In the genomic region with DNA sequence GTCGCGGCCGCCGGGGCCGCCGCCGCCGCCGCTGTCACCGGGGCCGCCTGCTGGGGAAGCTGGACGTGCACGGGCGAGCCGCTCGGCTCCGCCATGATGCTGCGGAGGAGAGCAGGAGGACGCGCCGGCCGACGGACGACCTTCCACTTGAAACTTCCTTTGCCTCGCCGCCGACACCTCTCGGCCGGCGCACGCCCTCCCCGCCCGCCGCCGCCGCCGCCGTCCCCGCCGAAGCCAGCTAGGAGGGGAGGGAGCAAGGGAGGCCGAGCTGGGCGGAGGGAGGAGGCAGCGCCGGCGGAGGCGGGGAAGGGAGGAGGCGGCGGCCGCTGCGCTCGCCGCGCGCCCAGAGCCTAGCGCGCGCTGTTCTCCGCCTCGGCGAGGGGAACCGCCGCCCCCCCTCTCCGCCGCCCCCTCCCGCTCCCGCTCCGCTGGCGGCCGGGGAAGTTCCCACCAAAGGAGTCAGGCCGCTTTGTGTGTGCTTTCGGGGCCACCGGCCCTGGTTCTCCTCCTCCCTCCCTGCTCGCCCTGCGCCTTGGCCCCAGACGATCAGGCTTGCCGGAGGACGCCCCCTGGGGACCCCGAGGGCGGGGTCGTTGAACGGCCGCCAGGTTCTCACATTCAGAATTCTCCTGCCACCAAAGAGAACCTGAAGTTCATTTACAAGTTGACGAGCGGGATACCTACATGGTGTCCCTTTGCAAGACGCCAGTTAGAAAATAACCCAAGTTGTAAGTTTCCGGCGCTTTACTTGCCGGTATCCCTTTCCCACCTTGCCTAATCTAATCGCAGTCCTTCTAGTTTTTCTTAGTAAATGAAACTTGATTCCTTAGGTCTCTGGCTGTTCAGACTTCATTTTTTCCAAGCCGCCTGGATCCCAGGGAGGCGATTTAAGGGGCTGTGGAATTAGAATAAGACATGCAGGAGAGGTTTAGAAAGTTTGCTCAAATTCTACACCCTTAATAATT, we compare ENCODE assay signal across 8 cellular contexts.
DNase-seq lines count a peak whose midpoint lies in the region; ATAC-seq lines count a peak whose summit lies in the region.

Gene STK39, minus strand, starts transcription at position 255 of the 965 bp plus-strand sequence. Its CDS starts 160 bp downstream, at position 95.

- DNase-seq in AG08396 (ENCODE audit: low spot score) (peak; percentile 88), NCI-H510A (lab: John Stamatoyannopoulos, UW) (peak; percentile 46), dedifferentiated amniotic fluid mesenchymal stem cell (ENCODE audit: extremely low spot score) (peak; percentile 58), left kidney (ENCODE audit: low read depth, low spot score) (peak; percentile 94)
- peak; percentile 82 for DNase-seq in activated CD4-positive, alpha-beta T cell treated with anti-CD3 and anti-CD28 coated beads for 48 hours
- peak; percentile 75 to 80 for DNase-seq in stimulated activated CD4-positive, alpha-beta T cell treated with anti-CD3 and anti-CD28 coated beads, Interleukin-2, amount 100 ng/mL, for 24 hours

- peak; percentile 80 for ATAC-seq in GM18907 (IDR thresholded peaks at IDR 0.05; ENCODE audit: unreplicated experiment)
- peak; percentile 74 for ATAC-seq in HG03175 (IDR thresholded peaks at IDR 0.05; ENCODE audit: unreplicated experiment)

Comparison
In these comparisons a context has a peak if more than half of its experiments do, and no peak if none do; other contexts are left out.
1. Peak in every context shown above with its lines: DNase-seq and ATAC-seq.